9 cellular contexts compared by ENCODE assay signal in the genomic region with DNA sequence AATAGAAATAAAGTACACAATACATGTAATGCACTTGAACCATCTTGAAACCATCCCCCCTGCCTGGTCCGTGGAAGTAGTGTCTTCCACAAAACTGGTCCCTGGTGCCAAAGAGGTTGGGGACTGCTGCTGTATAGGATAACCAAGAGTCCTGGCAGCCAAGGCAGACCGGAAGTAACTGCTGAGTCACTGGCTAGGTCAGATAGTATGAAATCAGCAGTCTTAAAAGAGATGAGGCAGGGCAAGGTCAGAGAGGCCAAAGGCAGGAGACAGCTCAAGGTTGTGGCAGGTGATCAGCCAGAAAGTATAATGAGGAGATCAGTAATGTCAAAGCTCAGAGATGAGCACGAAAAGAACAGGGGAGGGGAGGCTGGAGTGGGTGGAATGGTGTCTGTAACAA.
DNase-seq lines count a peak whose midpoint lies in the region; ATAC-seq and TF ChIP-seq lines count a peak whose summit lies in the region.
"Had no signal": no experiment of that assay in that cellular context is flagged by ENCODE, and none has a peak within 500 bp of the region (broad histone marks: within the 10 kb centered on the region; RNA-seq: fewer than 3 reads in every experiment).

No MANE protein-coding gene starts in this region.

- no peak overlapping the region for H3K4me3 Mint-ChIP-seq in activated CD8-positive, alpha-beta T cell treated with anti-CD3 and anti-CD28 coated beads, Interleukin-2, amount 10 ng/mL, durations not matched to agents 7 days and 5 days
- H3K4me3 Mint-ChIP-seq in T-cell: no peak overlapping the region

- POLR2A ChIA-PET in activated CD8-positive, alpha-beta T cell treated with anti-CD3 and anti-CD28 coated beads, Interleukin-2, amount 10 ng/mL, durations not matched to agents 7 days and 5 days (lab: Charles Lee): no interaction called here
- POLR2A ChIA-PET in T-cell (lab: Charles Lee): no interaction called here

- no peaks in the 10 kb centered on the region for H3K4me1 Mint-ChIP-seq in activated CD8-positive, alpha-beta T cell treated with anti-CD3 and anti-CD28 coated beads, Interleukin-2, amount 10 ng/mL, durations not matched to agents 7 days and 5 days (ENCODE audit: low read depth)
- no peaks in the 10 kb centered on the region for H3K4me1 Mint-ChIP-seq in T-cell

- H3K36me3 Mint-ChIP-seq in activated CD8-positive, alpha-beta T cell treated with anti-CD3 and anti-CD28 coated beads, Interleukin-2, amount 10 ng/mL, durations not matched to agents 7 days and 5 days (ENCODE audit: low read depth): no peaks in the 10 kb centered on the region
- no peaks in the 10 kb centered on the region for H3K36me3 Mint-ChIP-seq in T-cell

- ATAC-seq in HG03196 (IDR thresholded peaks at IDR 0.05; ENCODE audit: unreplicated experiment): peak; percentile 69
- peak; percentile 84 for ATAC-seq in SK-N-SH treated with all-trans-retinoic acid at 6 μM for 48 hours
- ATAC-seq in left colon: peak; percentile 63
- ATAC-seq in HG02981 (IDR thresholded peaks at IDR 0.05; ENCODE audit: unreplicated experiment): no peak
- ATAC-seq in activated CD8-positive, alpha-beta T cell treated with anti-CD3 and anti-CD28 coated beads, Interleukin-2, amount 10 ng/mL, durations not matched to agents 7 days and 5 days: no peak
- ATAC-seq in T-cell (replicated peaks in 1 of 4): no peak

- DNase-seq in ELF-1 (ENCODE audit: low read depth, low spot score) (peak; percentile 11), left colon (peak; percentile 25 to 56), NCI-H524 (lab: John Stamatoyannopoulos, UW) (no peak), T-cell (no peak)
- DNase-seq in activated CD8-positive, alpha-beta T cell treated with anti-CD3 and anti-CD28 coated beads, Interleukin-2, amount 10 ng/mL, durations not matched to agents 7 days and 5 days: no peak
- DNase-seq: sigmoid colon had no signal

- no peak overlapping the region for H3K27ac Mint-ChIP-seq in activated CD8-positive, alpha-beta T cell treated with anti-CD3 and anti-CD28 coated beads, Interleukin-2, amount 10 ng/mL, durations not matched to agents 7 days and 5 days
- H3K27ac Mint-ChIP-seq in T-cell: no peak overlapping the region

- CTCF ChIA-PET in activated CD8-positive, alpha-beta T cell treated with anti-CD3 and anti-CD28 coated beads, Interleukin-2, amount 10 ng/mL, durations not matched to agents 7 days and 5 days (lab: Charles Lee): no interaction called here
- CTCF ChIA-PET in T-cell (lab: Charles Lee): no interaction called here

- H3K9me3 Mint-ChIP-seq in activated CD8-positive, alpha-beta T cell treated with anti-CD3 and anti-CD28 coated beads, Interleukin-2, amount 10 ng/mL, durations not matched to agents 7 days and 5 days (ENCODE audit: insufficient read depth): no peaks in the 10 kb centered on the region
- no peaks in the 10 kb centered on the region for H3K9me3 Mint-ChIP-seq in T-cell

- intact Hi-C loops in left colon (cut with DNase I, micrococcal nuclease): no loop called here

- peaks cover 12% of the 10 kb centered on the region for H3K27me3 Mint-ChIP-seq in activated CD8-positive, alpha-beta T cell treated with anti-CD3 and anti-CD28 coated beads, Interleukin-2, amount 10 ng/mL, durations not matched to agents 7 days and 5 days (ENCODE audit: low read depth)
- H3K27me3 Mint-ChIP-seq in T-cell: peaks cover 12 to 13% of the 10 kb centered on the region in 2 donors

TF ChIP-seq in SK-N-SH treated with all-trans-retinoic acid at 6 μM for 48 hours, 23 proteins besides CTCF, POLR2A, EP300 and RAD21:
- TF ChIP-seq SNAI2 (CRISPR knock-in tag; IDR thresholded peaks at IDR 0.05): no peak
- no peak for TF ChIP-seq PPARA (CRISPR knock-in tag; IDR thresholded peaks at IDR 0.05; ENCODE audit: borderline replicate concordance)
- no peak for TF ChIP-seq CSDC2 (CRISPR knock-in tag; IDR thresholded peaks at IDR 0.05)
- no peak for TF ChIP-seq RARB (CRISPR knock-in tag; IDR thresholded peaks at IDR 0.05)
- no peak for TF ChIP-seq CREB5 (CRISPR knock-in tag; IDR thresholded peaks at IDR 0.05; ENCODE audit: low read depth)
- TF ChIP-seq TOX (CRISPR knock-in tag; IDR thresholded peaks at IDR 0.05; ENCODE audit: borderline replicate concordance): no peak
- no peak for TF ChIP-seq ISL1 (CRISPR knock-in tag; IDR thresholded peaks at IDR 0.05)
- no peak for TF ChIP-seq GLIS3 (CRISPR knock-in tag; IDR thresholded peaks at IDR 0.05)
- TF ChIP-seq ZNF8 (CRISPR knock-in tag; IDR thresholded peaks at IDR 0.05): no peak
- TF ChIP-seq ZC3H10 (CRISPR knock-in tag; IDR thresholded peaks at IDR 0.05): no peak
- no peak for TF ChIP-seq BACH2 (CRISPR knock-in tag; IDR thresholded peaks at IDR 0.05; ENCODE audit: borderline replicate concordance)
- TF ChIP-seq TSHZ2 (CRISPR knock-in tag; IDR thresholded peaks at IDR 0.05): no peak
- TF ChIP-seq ZNF565 (CRISPR knock-in tag; conservative IDR thresholded peaks at IDR 0.05; ENCODE audit: low read depth): no peak
- no peak for TF ChIP-seq CSRNP3 (CRISPR knock-in tag; IDR thresholded peaks at IDR 0.05)
- no peak for TF ChIP-seq ZFP30 (CRISPR knock-in tag; IDR thresholded peaks at IDR 0.05)
- no peak for TF ChIP-seq ZNF70 (CRISPR knock-in tag; IDR thresholded peaks at IDR 0.05)
- no peak for TF ChIP-seq ZFP3 (CRISPR knock-in tag; IDR thresholded peaks at IDR 0.05)
- TF ChIP-seq TCF4 (CRISPR knock-in tag; IDR thresholded peaks at IDR 0.05; ENCODE audit: borderline replicate concordance): no peak

Comparison
In these comparisons a context has a peak if more than half of its experiments do, and no peak if none do; other contexts are left out.
1. DNase-seq: peak in ELF-1 (single experiment) and left colon (2 of 2); none in NCI-H524 (0 of 2), activated CD8-positive, alpha-beta T cell treated with anti-CD3 and anti-CD28 coated beads, Interleukin-2, amount 10 ng/mL, durations not matched to agents 7 days and 5 days (single experiment) and T-cell (0 of 34).
2. ATAC-seq: peak in HG03196 (single experiment), SK-N-SH treated with all-trans-retinoic acid at 6 μM for 48 hours (single experiment) and left colon (single experiment); none in HG02981 (single experiment), activated CD8-positive, alpha-beta T cell treated with anti-CD3 and anti-CD28 coated beads, Interleukin-2, amount 10 ng/mL, durations not matched to agents 7 days and 5 days (single experiment) and T-cell (0 of 4).